In genomic region chr19:16366433-16367268, GRCh38 we compare ENCODE assay signal across 8 cellular contexts. TPM values are rescaled to one million over a fixed set of nuclear protein-coding genes. Genes with fewer than 3 reads are reported as not detected.
DNase-seq lines count a peak whose midpoint lies in the region; ATAC-seq, FAIRE-seq and TF ChIP-seq lines count a peak whose summit lies in the region.

No MANE protein-coding gene starts in this region.

- DNase-seq in GM06990 (ENCODE audit: extremely low read depth, insufficient read length) (peak; percentile 80), hepatocyte (ENCODE audit: low spot score) (peak; percentile 2), D721Med (ENCODE audit: insufficient read length, low spot score) (no peak), HAP-1 (ENCODE audit: low spot score in 2 of 2) (no peak)

- H3K4me1 ChIP-seq in hepatocyte (ENCODE audit: insufficient read depth) (peaks cover 10% of the 10 kb centered on the region), HAP-1 (no peaks in the 10 kb centered on the region)

- peak overlapping the region; percentile 14 for H3K27ac ChIP-seq in hepatocyte

- no peaks in the 10 kb centered on the region for H3K79me2 ChIP-seq in hepatocyte

- H3K27me3 ChIP-seq in GM06990 (replicated peaks; ENCODE audit: control insufficient read depth, insufficient read depth, low read length), result no peaks in the 10 kb centered on the region
- no peaks in the 10 kb centered on the region for H3K27me3 ChIP-seq in hepatocyte
- H3K27me3 ChIP-seq in HAP-1 (ENCODE audit: low read depth), result no peaks in the 10 kb centered on the region

- ATAC-seq in HG02610 (IDR thresholded peaks at IDR 0.05; ENCODE audit: unreplicated experiment) (peak; percentile 41), GM19328 (IDR thresholded peaks at IDR 0.05; ENCODE audit: unreplicated experiment) (no peak), GM21390 (IDR thresholded peaks at IDR 0.05; ENCODE audit: unreplicated experiment) (no peak)

- no peak for FAIRE-seq in D721Med (lab: Jason Lieb, UNC)

- WGBS in hepatocyte (ENCODE audit: low lambda C conversion rate, missing lambda C conversion rate), result 81% methylated on average over 26 of the region's 26 CpGs

- H3K4me3 ChIP-seq in GM06990 (replicated peaks; ENCODE audit: low read depth, low read length) (peak overlapping the region; percentile 21), hepatocyte (no peak overlapping the region), HAP-1 (no peak overlapping the region)

- no peaks in the 10 kb centered on the region for H4K20me1 ChIP-seq in hepatocyte (ENCODE audit: insufficient read depth, poor library complexity, severe bottlenecking)

- peak overlapping the region; percentile 97 for H3K27ac Mint-ChIP-seq in T-helper 1 cell treated with Interleukin-12 subunit alpha and Interleukin-12 subunit beta and Interleukin-4 antibody, amounts not matched to agents 30 μg/mL and 1 μg/mL, for 36 hours

- no peaks in the 10 kb centered on the region for H3K27me3 Mint-ChIP-seq in T-helper 1 cell treated with Interleukin-12 subunit alpha and Interleukin-12 subunit beta and Interleukin-4 antibody, amounts not matched to agents 30 μg/mL and 1 μg/mL, for 36 hours (ENCODE audit: low read depth)

- H3K4me2 ChIP-seq in hepatocyte, result no peak overlapping the region

- peaks cover 57% of the 10 kb centered on the region for H3K4me1 Mint-ChIP-seq in T-helper 1 cell treated with Interleukin-12 subunit alpha and Interleukin-12 subunit beta and Interleukin-4 antibody, amounts not matched to agents 30 μg/mL and 1 μg/mL, for 36 hours (ENCODE audit: low read depth)

- H3K36me3 ChIP-seq in GM06990 (ENCODE audit: control insufficient read depth, insufficient read depth, low read length) (no peaks in the 10 kb centered on the region), hepatocyte (replicated peaks; ENCODE audit: insufficient read depth, low read depth) (no peaks in the 10 kb centered on the region), HAP-1 (replicated peaks) (0 out of 2 replicates have a peak, but pooled peaks cover 4% of the 10 kb centered on the region)

- H3K36me3 Mint-ChIP-seq in T-helper 1 cell treated with Interleukin-12 subunit alpha and Interleukin-12 subunit beta and Interleukin-4 antibody, amounts not matched to agents 30 μg/mL and 1 μg/mL, for 36 hours (ENCODE audit: low read depth), result peaks cover 10% of the 10 kb centered on the region

- peak overlapping the region; percentile 82 for H3K4me3 Mint-ChIP-seq in T-helper 1 cell treated with Interleukin-12 subunit alpha and Interleukin-12 subunit beta and Interleukin-4 antibody, amounts not matched to agents 30 μg/mL and 1 μg/mL, for 36 hours

- no peaks in the 10 kb centered on the region for H3K9me3 Mint-ChIP-seq in T-helper 1 cell treated with Interleukin-12 subunit alpha and Interleukin-12 subunit beta and Interleukin-4 antibody, amounts not matched to agents 30 μg/mL and 1 μg/mL, for 36 hours

- no peaks in the 10 kb centered on the region for H3K9me2 ChIP-seq in hepatocyte (replicated peaks; ENCODE audit: insufficient read depth)

- H3K9me3 ChIP-seq in hepatocyte (ENCODE audit: low read depth) (no peaks in the 10 kb centered on the region), HAP-1 (no peaks in the 10 kb centered on the region)

- no peak overlapping the region for H2AFZ ChIP-seq in hepatocyte

- TF ChIP-seq CTCF in GM06990 (IDR thresholded peaks at IDR 0.05; ENCODE audit: insufficient read depth, low read length, poor library complexity, severe bottlenecking) (no peak), hepatocyte (IDR thresholded peaks at IDR 0.05; ENCODE audit: poor library complexity) (no peak), D721Med (IDR thresholded peaks at IDR 0.05; ENCODE audit: insufficient read depth, missing control alignments) (no peak)

- in situ Hi-C loops in HAP-1 (cut with MboI; ENCODE audit: low sequenced_read_pairs), result no loop called here

RNA-seq across cellular contexts. Expression of gene KLF2, which starts 42.0 kb away (rescaled TPM):
- total RNA-seq in hepatocyte, result 3.0 and 4.5 TPM in 2 replicates
- 27.7 and 40.9 TPM in 2 replicates for polyA plus RNA-seq in hepatocyte

Comparison
In these comparisons a context has a peak if more than half of its experiments do, and no peak if none do; other contexts are left out.
1. DNase-seq: peak in GM06990 (single experiment) and hepatocyte (single experiment); none in D721Med (single experiment) and HAP-1 (0 of 2).